Comparison of ENCODE assay signal across 1 cellular context in the genomic region with DNA sequence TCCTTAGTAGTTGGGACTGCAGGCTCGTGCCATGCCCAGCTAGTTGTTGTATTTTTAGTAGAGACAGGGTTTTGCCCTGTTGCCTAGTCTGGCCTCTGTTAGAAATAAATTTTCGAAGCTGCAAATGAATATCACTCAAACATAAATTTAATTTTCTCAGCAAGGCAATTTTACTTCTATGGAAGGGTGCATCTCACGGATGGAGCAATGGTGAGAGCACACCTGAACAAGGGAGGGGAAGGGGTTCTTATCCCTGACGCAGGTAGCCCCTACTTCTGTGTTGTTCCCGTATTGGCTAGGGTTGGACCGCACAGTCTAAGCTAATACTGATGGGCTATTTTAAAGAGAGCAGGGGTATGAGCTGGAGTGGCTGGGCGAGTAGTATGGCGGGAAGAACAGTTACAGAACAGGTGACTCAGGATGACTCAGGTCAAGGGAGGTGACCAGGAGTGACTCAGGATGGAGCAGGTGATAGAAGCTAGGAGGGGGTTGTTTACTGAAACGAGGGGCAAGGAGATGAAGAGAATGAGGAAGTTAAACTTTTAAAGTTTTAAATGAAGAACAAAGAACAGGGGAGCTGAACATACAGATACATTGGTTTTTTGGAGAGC.
TF ChIP-seq lines count a peak whose summit lies in the region.

No MANE protein-coding gene starts in this region.

TF ChIP-seq in GM12878, 131 proteins besides CTCF, POLR2A, EP300 and RAD21:
- TF ChIP-seq GATAD2B (conservative IDR thresholded peaks at IDR 0.05; ENCODE audit: low read depth) (no peak), KLF5 (IDR thresholded peaks at IDR 0.05; ENCODE audit: partially characterized antibody) (peak; percentile 67), SUZ12 (IDR thresholded peaks at IDR 0.05; ENCODE audit: unreplicated experiment) (no peak), CBX5 (IDR thresholded peaks at IDR 0.05; ENCODE audit: low read depth) (peak; percentile 77; the same call in 1 of the 2 replicates), ZSCAN29 (IDR thresholded peaks at IDR 0.05) (no peak), EGR1 (IDR thresholded peaks at IDR 0.05; ENCODE audit: borderline replicate concordance in 1 of 2, low read depth in 2 of 2, low read length in 2 of 2) (no peak), BCL11A (IDR thresholded peaks at IDR 0.05; ENCODE audit: low read depth, low read length) (no peak), RELB (IDR thresholded peaks at IDR 0.05; ENCODE audit: low read depth) (no peak; the same call in 1 of the 2 replicates), ZBED1 (IDR thresholded peaks at IDR 0.05; ENCODE audit: borderline replicate concordance) (no peak), ZBTB33 (IDR thresholded peaks at IDR 0.05) (peak; percentile 92)
- TF ChIP-seq, protein P1, sequence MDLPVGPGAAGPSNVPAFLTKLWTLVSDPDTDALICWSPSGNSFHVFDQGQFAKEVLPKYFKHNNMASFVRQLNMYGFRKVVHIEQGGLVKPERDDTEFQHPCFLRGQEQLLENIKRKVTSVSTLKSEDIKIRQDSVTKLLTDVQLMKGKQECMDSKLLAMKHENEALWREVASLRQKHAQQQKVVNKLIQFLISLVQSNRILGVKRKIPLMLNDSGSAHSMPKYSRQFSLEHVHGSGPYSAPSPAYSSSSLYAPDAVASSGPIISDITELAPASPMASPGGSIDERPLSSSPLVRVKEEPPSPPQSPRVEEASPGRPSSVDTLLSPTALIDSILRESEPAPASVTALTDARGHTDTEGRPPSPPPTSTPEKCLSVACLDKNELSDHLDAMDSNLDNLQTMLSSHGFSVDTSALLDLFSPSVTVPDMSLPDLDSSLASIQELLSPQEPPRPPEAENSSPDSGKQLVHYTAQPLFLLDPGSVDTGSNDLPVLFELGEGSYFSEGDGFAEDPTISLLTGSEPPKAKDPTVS (IDR thresholded peaks at IDR 0.05; ENCODE audit: low read depth, low read length) = no peak
- TF ChIP-seq, protein P2, sequence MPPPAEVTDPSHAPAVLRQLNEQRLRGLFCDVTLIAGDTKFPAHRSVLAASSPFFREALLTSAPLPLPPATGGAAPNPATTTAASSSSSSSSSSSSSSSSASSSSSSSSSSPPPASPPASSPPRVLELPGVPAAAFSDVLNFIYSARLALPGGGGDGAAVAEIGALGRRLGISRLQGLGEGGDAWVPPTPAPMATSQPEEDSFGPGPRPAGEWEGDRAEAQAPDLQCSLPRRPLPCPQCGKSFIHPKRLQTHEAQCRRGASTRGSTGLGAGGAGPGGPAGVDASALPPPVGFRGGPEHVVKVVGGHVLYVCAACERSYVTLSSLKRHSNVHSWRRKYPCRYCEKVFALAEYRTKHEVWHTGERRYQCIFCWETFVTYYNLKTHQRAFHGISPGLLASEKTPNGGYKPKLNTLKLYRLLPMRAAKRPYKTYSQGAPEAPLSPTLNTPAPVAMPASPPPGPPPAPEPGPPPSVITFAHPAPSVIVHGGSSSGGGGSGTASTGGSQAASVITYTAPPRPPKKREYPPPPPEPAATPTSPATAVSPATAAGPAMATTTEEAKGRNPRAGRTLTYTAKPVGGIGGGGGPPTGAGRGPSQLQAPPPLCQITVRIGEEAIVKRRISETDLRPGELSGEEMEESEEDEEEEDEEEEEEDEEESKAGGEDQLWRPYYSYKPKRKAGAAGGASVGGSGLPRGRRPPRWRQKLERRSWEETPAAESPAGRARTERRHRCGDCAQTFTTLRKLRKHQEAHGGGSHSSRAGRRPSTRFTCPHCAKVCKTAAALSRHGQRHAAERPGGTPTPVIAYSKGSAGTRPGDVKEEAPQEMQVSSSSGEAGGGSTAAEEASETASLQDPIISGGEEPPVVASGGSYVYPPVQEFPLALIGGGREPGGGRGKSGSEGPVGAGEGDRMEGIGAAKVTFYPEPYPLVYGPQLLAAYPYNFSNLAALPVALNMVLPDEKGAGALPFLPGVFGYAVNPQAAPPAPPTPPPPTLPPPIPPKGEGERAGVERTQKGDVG (CRISPR knock-in tag; IDR thresholded peaks at IDR 0.05) = no peak
TF ChIP-seq in GM12878: peak in this region for 3.
